1 cellular context compared by ENCODE assay signal in genomic region chr10:56606202-56606601, GRCh38.
TF ChIP-seq lines count a peak whose summit lies in the region.

No MANE protein-coding gene starts in this region.

TF ChIP-seq in GM12878, 131 proteins besides CTCF, POLR2A, EP300 and RAD21 (continued from another document):
- TF ChIP-seq HSF1 (IDR thresholded peaks at IDR 0.05; ENCODE audit: low read depth, low read length) (no peak), JUND (IDR thresholded peaks at IDR 0.05; ENCODE audit: low read depth, low read length) (no peak), POLR2AphosphoS5 (IDR thresholded peaks at IDR 0.05; ENCODE audit: low read length) (no peak), SMARCA5 (IDR thresholded peaks at IDR 0.05) (no peak)
